ENCODE assay signal across 5 cellular contexts in the genomic region with DNA sequence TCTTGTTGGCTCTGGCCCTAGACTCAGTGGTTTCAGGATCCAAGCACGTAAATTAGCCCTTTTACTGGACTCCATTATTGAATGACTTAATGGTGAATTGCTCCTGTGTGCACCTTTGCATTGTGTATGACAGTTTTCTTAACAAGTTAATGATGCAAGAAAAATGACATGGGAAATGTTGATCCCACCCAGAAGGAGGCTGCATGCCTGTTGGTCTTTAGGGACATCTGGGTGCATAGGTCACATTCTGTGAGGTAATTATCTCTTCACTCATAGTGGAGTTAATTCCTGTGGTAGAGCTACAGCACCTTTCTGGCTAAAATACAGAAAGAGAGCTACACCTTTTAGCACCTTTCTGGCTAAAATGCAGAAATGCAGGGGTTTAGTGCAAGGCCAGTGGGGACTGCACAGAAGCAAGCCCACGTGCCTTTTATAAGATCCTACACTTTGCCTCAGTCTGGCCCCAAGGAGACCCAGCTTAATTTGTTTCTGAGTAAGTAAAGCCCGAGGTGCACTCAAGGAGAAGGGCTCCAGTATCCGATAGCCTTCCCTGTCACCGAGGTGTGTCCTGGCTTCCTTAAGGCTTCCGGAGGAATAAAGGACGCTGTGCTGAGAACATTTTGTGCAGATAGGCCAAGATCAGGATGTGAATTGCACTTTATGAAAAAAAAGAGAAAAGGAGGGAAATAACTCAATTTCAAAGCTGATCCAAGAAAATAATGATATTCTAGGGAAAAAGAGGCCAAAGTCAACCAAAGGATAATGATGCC. TPM values are rescaled to one million over a fixed set of nuclear protein-coding genes. Genes with fewer than 3 reads are reported as not detected.
"Had no signal": no experiment of that assay in that cellular context is flagged by ENCODE, and none has a peak within 500 bp of the region (broad histone marks: within the 10 kb centered on the region; RNA-seq: fewer than 3 reads in every experiment).

No MANE protein-coding gene starts in this region.

RNA-seq across cellular contexts. Expression of gene CDA, which starts 18.1 kb away (rescaled TPM):
- total RNA-seq: LHCN-M2, MCF 10A, OCI-LY7, SJCRH30 had no signal

RNA-seq across cellular contexts. Expression of gene FAM43B, which starts 54.6 kb away (rescaled TPM):
- total RNA-seq: MCF 10A, OCI-LY7, RPMI7951 had no signal
